8 cellular contexts compared by ENCODE assay signal in the genomic region with DNA sequence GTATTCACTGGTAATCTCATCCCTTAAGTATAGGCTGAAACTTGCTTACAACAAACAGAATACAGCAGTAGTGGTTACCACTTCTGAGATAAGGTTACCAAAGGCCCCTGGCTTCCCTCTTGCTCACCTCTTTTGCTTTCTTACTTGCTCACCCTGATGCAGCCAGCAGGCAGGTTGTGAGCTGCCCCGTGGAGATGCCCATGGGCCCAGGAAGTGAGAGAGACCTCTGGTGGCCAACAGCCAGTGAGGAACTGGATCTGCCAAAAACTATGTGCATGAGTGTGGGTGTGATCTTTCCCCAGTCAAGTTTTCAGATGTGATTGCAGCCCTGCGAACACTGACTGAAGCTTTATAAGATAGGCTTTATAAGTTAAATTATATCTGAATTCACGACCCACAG. TPM values are rescaled to one million over a fixed set of nuclear protein-coding genes. Genes with fewer than 3 reads are reported as not detected.
A peak's percentile ranks its signal among the peaks of the same experiment; 100 is the strongest.
DNase-seq lines count a peak whose midpoint lies in the region; ATAC-seq and TF ChIP-seq lines count a peak whose summit lies in the region.

No MANE protein-coding gene starts in this region.

- POLR2A ChIA-PET in activated naive CD8-positive, alpha-beta T cell treated with anti-CD3 and anti-CD28 coated beads, Interleukin-2, amount 10 ng/mL, durations not matched to agents 7 days and 5 days (lab: Charles Lee), result no interaction called here

- no peak overlapping the region for H3K27ac ChIP-seq in HL-60 (replicated peaks)
- no peak overlapping the region for H3K27ac ChIP-seq in coronary artery

- DNase-seq in CD14-positive monocyte (ENCODE audit: low spot score) (no peak), HL-60 (ENCODE audit: low read depth in 1 of 2, low spot score in 1 of 2) (peak; percentile 6 to 29), coronary artery (ENCODE audit: low spot score) (no peak), inferior parietal cortex (ENCODE audit: extremely low spot score) (no peak)
- no peak for DNase-seq in activated naive CD8-positive, alpha-beta T cell treated with anti-CD3 and anti-CD28 coated beads, Interleukin-2, amount 10 ng/mL, durations not matched to agents 7 days and 5 days
- DNase-seq in stimulated activated naive B cell treated with anti-CD40 and anti-IgM and Interleukin-4, amounts not matched to agents 10 μg/mL and 1 μg/mL and 100 μg/mL, for 72 hours, result no peak
- DNase-seq in activated CD8-positive, alpha-beta memory T cell treated with anti-CD3 and anti-CD28 coated beads, Interleukin-2, amount 50 U/mL, for 4 hours, result no peak

- intact Hi-C loops in CD14-positive monocyte (cut with micrococcal nuclease), result no loop called here

- H3K27ac Mint-ChIP-seq in CD14-positive monocyte, result peak overlapping the region in 1 of 7 donors; percentile 26
- no peak overlapping the region for H3K27ac Mint-ChIP-seq in activated naive CD8-positive, alpha-beta T cell treated with anti-CD3 and anti-CD28 coated beads, Interleukin-2, amount 10 ng/mL, durations not matched to agents 7 days and 5 days
- H3K27ac Mint-ChIP-seq in stimulated activated naive B cell treated with anti-CD40 and anti-IgM and Interleukin-4, amounts not matched to agents 10 μg/mL and 1 μg/mL and 100 μg/mL, for 72 hours, result no peak overlapping the region

- H3K27me3 Mint-ChIP-seq in CD14-positive monocyte (ENCODE audit: low read depth in 3 of 3), result peaks cover 0 to 2% (median 0%) of the 10 kb centered on the region in 3 donors
- H3K27me3 Mint-ChIP-seq in activated naive CD8-positive, alpha-beta T cell treated with anti-CD3 and anti-CD28 coated beads, Interleukin-2, amount 10 ng/mL, durations not matched to agents 7 days and 5 days, result no peaks in the 10 kb centered on the region
- H3K27me3 Mint-ChIP-seq in stimulated activated naive B cell treated with anti-CD40 and anti-IgM and Interleukin-4, amounts not matched to agents 10 μg/mL and 1 μg/mL and 100 μg/mL, for 72 hours, result no peaks in the 10 kb centered on the region

- no peak overlapping the region for H3K4me3 Mint-ChIP-seq in CD14-positive monocyte
- H3K4me3 Mint-ChIP-seq in activated naive CD8-positive, alpha-beta T cell treated with anti-CD3 and anti-CD28 coated beads, Interleukin-2, amount 10 ng/mL, durations not matched to agents 7 days and 5 days, result no peak overlapping the region
- H3K4me3 Mint-ChIP-seq in stimulated activated naive B cell treated with anti-CD40 and anti-IgM and Interleukin-4, amounts not matched to agents 10 μg/mL and 1 μg/mL and 100 μg/mL, for 72 hours, result no peak overlapping the region

- H3K4me1 Mint-ChIP-seq in CD14-positive monocyte, result peaks cover 2% of the 10 kb centered on the region
- H3K4me1 Mint-ChIP-seq in activated naive CD8-positive, alpha-beta T cell treated with anti-CD3 and anti-CD28 coated beads, Interleukin-2, amount 10 ng/mL, durations not matched to agents 7 days and 5 days, result no peaks in the 10 kb centered on the region
- H3K4me1 Mint-ChIP-seq in stimulated activated naive B cell treated with anti-CD40 and anti-IgM and Interleukin-4, amounts not matched to agents 10 μg/mL and 1 μg/mL and 100 μg/mL, for 72 hours, result no peaks in the 10 kb centered on the region

- H3K36me3 Mint-ChIP-seq in CD14-positive monocyte, result peaks cover 2 to 6% of the 10 kb centered on the region in 2 donors
- no peaks in the 10 kb centered on the region for H3K36me3 Mint-ChIP-seq in activated naive CD8-positive, alpha-beta T cell treated with anti-CD3 and anti-CD28 coated beads, Interleukin-2, amount 10 ng/mL, durations not matched to agents 7 days and 5 days
- H3K36me3 Mint-ChIP-seq in stimulated activated naive B cell treated with anti-CD40 and anti-IgM and Interleukin-4, amounts not matched to agents 10 μg/mL and 1 μg/mL and 100 μg/mL, for 72 hours, result peaks cover 2 to 3% of the 10 kb centered on the region in 2 donors

- TF ChIP-seq CTCF in CD14-positive monocyte (IDR thresholded peaks at IDR 0.05) (peak; percentile 45), HL-60 (IDR thresholded peaks at IDR 0.05; ENCODE audit: insufficient read depth, low read length) (peak; percentile 30), coronary artery (IDR thresholded peaks at IDR 0.05) (no peak)

- H3K4me3 ChIP-seq in HL-60 (replicated peaks; ENCODE audit: insufficient read depth, low read length), result no peak overlapping the region
- H3K4me3 ChIP-seq in coronary artery, result no peak overlapping the region

- H3K9me3 Mint-ChIP-seq in CD14-positive monocyte, result peaks cover 0 to 4% (median 0%) of the 10 kb centered on the region in 7 donors
- no peaks in the 10 kb centered on the region for H3K9me3 Mint-ChIP-seq in activated naive CD8-positive, alpha-beta T cell treated with anti-CD3 and anti-CD28 coated beads, Interleukin-2, amount 10 ng/mL, durations not matched to agents 7 days and 5 days
- no peaks in the 10 kb centered on the region for H3K9me3 Mint-ChIP-seq in stimulated activated naive B cell treated with anti-CD40 and anti-IgM and Interleukin-4, amounts not matched to agents 10 μg/mL and 1 μg/mL and 100 μg/mL, for 72 hours

- H3K27me3 ChIP-seq in HL-60 (ENCODE audit: insufficient read depth, poor library complexity, severe bottlenecking), result no peaks in the 10 kb centered on the region

- peak; percentile 95 for ATAC-seq in GM18867 (IDR thresholded peaks at IDR 0.05; ENCODE audit: unreplicated experiment)
- peak; percentile 63 for ATAC-seq in activated naive CD8-positive, alpha-beta T cell treated with anti-CD3 and anti-CD28 coated beads, Interleukin-2, amount 10 ng/mL, durations not matched to agents 7 days and 5 days (ENCODE audit: low read depth)
- peak; percentile 43 to 57 for ATAC-seq in stimulated activated naive B cell treated with anti-CD40 and anti-IgM and Interleukin-4, amounts not matched to agents 10 μg/mL and 1 μg/mL and 100 μg/mL, for 72 hours (replicated peaks)

RNA-seq across cellular contexts. Expression of gene NMNAT3, which starts 48.7 kb away (rescaled TPM):
- polyA plus RNA-seq in CD14-positive monocyte, result 1 to 10 TPM; 1.4 to 5.7 TPM
- 1 to 10 TPM; 1.2 to 1.3 TPM for total RNA-seq in activated naive CD8-positive, alpha-beta T cell treated with anti-CD3 and anti-CD28 coated beads, Interleukin-2, amount 10 ng/mL, durations not matched to agents 7 days and 5 days

Comparison
In these comparisons a context has a peak if more than half of its experiments do, and no peak if none do; other contexts are left out.
1. DNase-seq: peak in HL-60 (2 of 2); none in CD14-positive monocyte (single experiment), activated naive CD8-positive, alpha-beta T cell treated with anti-CD3 and anti-CD28 coated beads, Interleukin-2, amount 10 ng/mL, durations not matched to agents 7 days and 5 days (single experiment), stimulated activated naive B cell treated with anti-CD40 and anti-IgM and Interleukin-4, amounts not matched to agents 10 μg/mL and 1 μg/mL and 100 μg/mL, for 72 hours (single experiment), activated CD8-positive, alpha-beta memory T cell treated with anti-CD3 and anti-CD28 coated beads, Interleukin-2, amount 50 U/mL, for 4 hours (single experiment), coronary artery (single experiment) and inferior parietal cortex (single experiment).
2. Peak in every context shown above with its lines, with median percentiles within 50 percentile points of each other: ATAC-seq.